In the genomic region with DNA sequence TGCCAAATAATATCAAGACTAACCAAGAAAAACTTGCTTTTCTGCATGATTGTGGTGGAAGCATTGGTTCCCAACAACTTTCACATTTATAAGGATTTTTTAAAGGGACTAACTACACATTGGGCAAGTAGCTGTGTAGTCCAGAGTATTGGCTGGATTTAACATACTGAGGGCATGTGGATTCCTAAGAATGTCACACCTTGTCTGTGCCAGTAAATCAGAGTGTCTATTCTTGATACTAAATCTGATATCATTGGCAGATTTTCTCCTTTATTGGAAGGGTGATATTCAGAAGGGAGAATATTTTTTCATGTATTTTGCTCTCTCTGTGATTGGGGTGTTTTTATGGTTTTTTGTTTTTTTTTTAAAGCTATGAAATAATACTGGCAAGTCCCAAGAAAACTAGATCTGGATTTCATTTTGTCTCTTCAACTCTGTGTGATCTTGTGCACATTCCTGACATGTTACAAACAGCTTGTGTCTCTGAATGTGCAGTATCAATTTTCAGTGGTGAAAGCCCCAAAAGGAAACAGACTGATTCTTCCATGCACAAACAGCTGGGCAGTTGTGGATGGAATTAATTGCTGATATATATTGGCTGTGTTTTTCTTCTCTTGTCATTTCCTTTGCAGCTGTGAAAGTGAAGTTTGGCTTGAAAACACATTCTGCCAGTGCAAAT, we compare ENCODE assay signal across 8 cellular contexts.
DNase-seq lines count a peak whose midpoint lies in the region; ATAC-seq and TF ChIP-seq lines count a peak whose summit lies in the region.

No MANE protein-coding gene starts in this region.

- H3K4me1 ChIP-seq in adipocyte (ENCODE audit: control insufficient read depth, insufficient read depth, low read length) (peaks cover 64% of the 10 kb centered on the region), thymus (ENCODE audit: control insufficient read depth, insufficient read depth, low read length) (peaks cover 17% of the 10 kb centered on the region), H9 (ENCODE audit: insufficient read depth, low read length) (no peaks in the 10 kb centered on the region; the same call in 1 of the 2 replicates)

- peak overlapping the region; percentile 76 for H3K27ac Mint-ChIP-seq in activated CD4-positive, alpha-beta T cell treated with anti-CD3 and anti-CD28 coated beads for 36 hours
- peak overlapping the region in 1 of 3 experiments; percentile 29; a peak in 2 of 7 replicates for H3K27ac Mint-ChIP-seq in H9

- H3K9ac ChIP-seq in adipocyte (ENCODE audit: low read length) (peak overlapping the region; percentile 74), H9 (ENCODE audit: extremely low read depth, insufficient read length, low read length) (no peak overlapping the region)

- H3K4me2 ChIP-seq in H9 (ENCODE audit: insufficient read depth, insufficient read length, low read length) = no peak overlapping the region

- no peak overlapping the region for H4K91ac ChIP-seq in H9 (ENCODE audit: insufficient read length, low read depth, low read length)

- no peak overlapping the region for H3T11ph ChIP-seq in H9 (ENCODE audit: low read length)

- TF ChIP-seq CTCF in H9 (conservative IDR thresholded peaks at IDR 0.05) = no peak

- peak overlapping the region; percentile 68 for H3K4me3 ChIP-seq in adipocyte (ENCODE audit: low read length)
- no peak overlapping the region for H3K4me3 ChIP-seq in thymus (ENCODE audit: low read length)

- no peaks in the 10 kb centered on the region for H3K9me3 Mint-ChIP-seq in activated CD4-positive, alpha-beta T cell treated with anti-CD3 and anti-CD28 coated beads for 36 hours (ENCODE audit: low read depth)
- no peaks in the 10 kb centered on the region for H3K9me3 Mint-ChIP-seq in H9

- H2AFZ ChIP-seq in H9 (ENCODE audit: low read length) = no peak overlapping the region

- no peak overlapping the region for H2BK5ac ChIP-seq in H9 (ENCODE audit: insufficient read length, low read length)

- ATAC-seq in activated CD4-positive, alpha-beta T cell treated with anti-CD3 and anti-CD28 coated beads for 36 hours = no peak
- no peak for ATAC-seq in HG03520 (IDR thresholded peaks at IDR 0.05; ENCODE audit: unreplicated experiment)

- POLR2A ChIA-PET in activated CD4-positive, alpha-beta T cell treated with anti-CD3 and anti-CD28 coated beads for 36 hours (lab: Charles Lee) = interaction anchor here (0.8 kb wide), 1 partner anchor 64 kb away, joined by 3 read pairs; no protein-coding TSS in a partner anchor

- no peaks in the 10 kb centered on the region; the same call in 1 of the 2 replicates for H3K79me2 ChIP-seq in H9 (ENCODE audit: insufficient read depth, low read length)

- no peaks in the 10 kb centered on the region for H3K23me2 ChIP-seq in H9 (ENCODE audit: insufficient read length, low read depth, low read length, poor library complexity, severe bottlenecking)

- H3K14ac ChIP-seq in H9 (ENCODE audit: insufficient read depth, low read length) = no peak overlapping the region

- no peak overlapping the region for H3K18ac ChIP-seq in H9 (ENCODE audit: insufficient read length, low read depth, low read length)

- H2BK20ac ChIP-seq in H9 (ENCODE audit: low read depth, low read length, poor library complexity, severe bottlenecking) = no peak overlapping the region

- no peak overlapping the region for H2AK5ac ChIP-seq in H9 (ENCODE audit: insufficient read length, low read length)

- H3K36me3 Mint-ChIP-seq in activated CD4-positive, alpha-beta T cell treated with anti-CD3 and anti-CD28 coated beads for 36 hours (ENCODE audit: low read depth) = no peaks in the 10 kb centered on the region
- no peaks in the 10 kb centered on the region for H3K36me3 Mint-ChIP-seq in H9 (ENCODE audit: insufficient read depth in 1 of 3, low read depth in 3 of 3)

- no peak overlapping the region for H4K5ac ChIP-seq in H9 (ENCODE audit: insufficient read length, low read depth, low read length)

- intact Hi-C loops in activated CD4-positive, alpha-beta T cell treated with anti-CD3 and anti-CD28 coated beads for 36 hours (cut with DNase I, micrococcal nuclease) = loop anchor here (2.0 to 5.0 kb wide), 2 partner anchors 18 to 153 kb away; a partner anchor contains a TSS

- CTCF ChIA-PET in activated CD4-positive, alpha-beta T cell treated with anti-CD3 and anti-CD28 coated beads for 36 hours (lab: Charles Lee) = interaction anchor here (0.6 to 3.5 kb wide), 7 partner anchors 8 to 370 kb away, joined by 3 to 13 read pairs (median 4); no protein-coding TSS in a partner anchor

- no peak overlapping the region for H3K56ac ChIP-seq in H9 (ENCODE audit: insufficient read length, low read depth, low read length)

- no peak overlapping the region for H2BK120ac ChIP-seq in H9 (ENCODE audit: low read depth, low read length, poor library complexity, severe bottlenecking)

- no peak overlapping the region for H3K23ac ChIP-seq in H9 (ENCODE audit: insufficient read length, low read depth, low read length)

- no peaks in the 10 kb centered on the region for H3K27me3 ChIP-seq in adipocyte (replicated peaks; ENCODE audit: control insufficient read depth, insufficient read depth, low read length)
- no peaks in the 10 kb centered on the region for H3K27me3 ChIP-seq in thymus (ENCODE audit: control insufficient read depth, insufficient read depth)
- H3K27me3 ChIP-seq in H9 (ENCODE audit: insufficient read depth, low read length) = no peaks in the 10 kb centered on the region

- peaks cover 85% of the 10 kb centered on the region for H3K4me1 Mint-ChIP-seq in activated CD4-positive, alpha-beta T cell treated with anti-CD3 and anti-CD28 coated beads for 36 hours
- H3K4me1 Mint-ChIP-seq in H9 = peaks cover 27 to 32% of the 10 kb centered on the region in 2 experiments

- no peaks in the 10 kb centered on the region for H3K27me3 Mint-ChIP-seq in activated CD4-positive, alpha-beta T cell treated with anti-CD3 and anti-CD28 coated beads for 36 hours
- H3K27me3 Mint-ChIP-seq in H9 (ENCODE audit: low read depth) = no peaks in the 10 kb centered on the region

- no peak overlapping the region for H4K8ac ChIP-seq in H9 (replicated peaks; ENCODE audit: insufficient read length, low read depth, low read length)

- no peaks in the 10 kb centered on the region for H4K20me1 ChIP-seq in H9 (ENCODE audit: control insufficient read depth, insufficient read depth, insufficient read length)

- H3K4me3 Mint-ChIP-seq in activated CD4-positive, alpha-beta T cell treated with anti-CD3 and anti-CD28 coated beads for 36 hours = no peak overlapping the region
- no peak overlapping the region for H3K4me3 Mint-ChIP-seq in H9

- H3K4ac ChIP-seq in H9 (ENCODE audit: low read depth, low read length) = no peak overlapping the region

- no peak overlapping the region for H2BK15ac ChIP-seq in H9 (ENCODE audit: low read depth, low read length)

- H3K9me3 ChIP-seq in adipocyte (ENCODE audit: control insufficient read depth, low read length) = no peaks in the 10 kb centered on the region
- no peaks in the 10 kb centered on the region for H3K9me3 ChIP-seq in thymus (ENCODE audit: control insufficient read depth)
- no peaks in the 10 kb centered on the region for H3K9me3 ChIP-seq in H9 (ENCODE audit: control insufficient read depth, low read depth, low read length)

- H3K36me3 ChIP-seq in adipocyte (ENCODE audit: control insufficient read depth, insufficient read depth, low read length, severe bottlenecking) = no peaks in the 10 kb centered on the region
- H3K36me3 ChIP-seq in thymus (ENCODE audit: control insufficient read depth, insufficient read depth) = no peaks in the 10 kb centered on the region

- no peak overlapping the region for H2BK12ac ChIP-seq in H9 (ENCODE audit: insufficient read length, low read depth, low read length)

- H3K79me1 ChIP-seq in H9 (ENCODE audit: insufficient read depth, low read depth, low read length, poor library complexity, severe bottlenecking) = no peaks in the 10 kb centered on the region

- DNase-seq in activated CD4-positive, alpha-beta T cell treated with anti-CD3 and anti-CD28 coated beads for 36 hours = no peak
- DNase-seq in activated CD4-positive, alpha-beta T cell treated with anti-CD3 and anti-CD28 coated beads for 4 hours = no peak
- peak; percentile 91 for DNase-seq in adipocyte (ENCODE audit: low read depth)
- peak; percentile 50 for DNase-seq in hepatic stellate cell (ENCODE audit: low spot score)
- DNase-seq in ecto neural progenitor cell (ENCODE audit: low spot score) = no peak
- no peak for DNase-seq in H9

- H3K27ac ChIP-seq in thymus (ENCODE audit: low read depth) = peak overlapping the region; percentile 31
- H3K27ac ChIP-seq in H9 (ENCODE audit: insufficient read length, low read depth, low read length) = no peak overlapping the region

Comparison
In these comparisons a context has a peak if more than half of its experiments do, and no peak if none do; other contexts are left out.
1. DNase-seq: peak in adipocyte (single experiment) and hepatic stellate cell (single experiment); none in activated CD4-positive, alpha-beta T cell treated with anti-CD3 and anti-CD28 coated beads for 36 hours (single experiment), activated CD4-positive, alpha-beta T cell treated with anti-CD3 and anti-CD28 coated beads for 4 hours (0 of 2), ecto neural progenitor cell (single experiment) and H9 (single experiment).